In the genomic region with DNA sequence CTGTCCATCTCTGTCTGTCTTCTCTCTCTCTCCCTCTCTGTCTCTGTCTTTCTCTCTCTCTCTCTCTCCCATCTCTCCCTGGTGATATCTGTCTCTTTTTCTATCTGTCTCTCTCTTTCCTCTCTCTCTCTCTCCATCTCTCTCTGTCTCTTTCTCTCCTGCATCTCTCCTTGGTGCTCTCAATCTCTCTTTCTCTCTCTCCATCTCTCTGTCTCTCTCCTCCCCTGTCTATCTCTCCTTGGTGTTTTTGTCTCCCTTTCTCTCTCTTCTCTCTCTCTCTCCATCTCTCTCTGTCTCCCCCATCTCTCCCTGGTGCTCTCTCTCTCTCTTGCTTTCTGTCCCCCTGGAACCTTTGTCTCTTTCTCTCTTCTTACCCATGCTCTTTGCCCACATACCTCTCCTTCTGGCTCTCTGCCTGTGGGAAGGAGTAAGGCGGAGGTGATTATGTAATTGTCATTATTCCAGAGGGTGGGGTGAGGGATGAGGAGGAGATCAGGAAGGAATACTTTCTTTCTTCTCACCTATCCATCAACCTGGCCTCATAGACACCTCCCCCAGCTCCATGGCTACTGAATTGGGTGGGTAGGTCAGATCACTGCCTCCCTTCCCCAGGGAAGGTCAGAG, we compare ENCODE assay signal across 25 cellular contexts. TPM values are rescaled to one million over a fixed set of nuclear protein-coding genes. Genes with fewer than 3 reads are reported as not detected.
"Had no signal": no experiment of that assay in that cellular context is flagged by ENCODE, and none has a peak within 500 bp of the region (broad histone marks: within the 10 kb centered on the region; RNA-seq: fewer than 3 reads in every experiment).

No MANE protein-coding gene starts in this region.

- H3K27ac ChIP-seq: adrenal gland had no signal

- H3K4me3 ChIP-seq: adrenal gland had no signal

- H3K27me3 ChIP-seq: adrenal gland had no signal

- ATAC-seq: activated T-cell treated with anti-CD3 and anti-CD28 coated beads, Interleukin-2, amount 50 U/mL, for 72 hours; T-helper 17 cell; WTC11 had no signal

- H3K36me3 ChIP-seq: adrenal gland had no signal

- DNase-seq: activated CD4-positive, alpha-beta T cell treated with anti-CD3 and anti-CD28 coated beads for 48 hours; activated CD4-positive, alpha-beta T cell treated with anti-CD3 and anti-CD28 coated beads, Interleukin-2, amount 50 U/mL, for 4 hours; activated CD4-positive, CD25-positive, alpha-beta regulatory T cell treated with anti-CD3 and anti-CD28 coated beads, Interleukin-2, amount 50 U/mL, for 72 hours; activated naive CD4-positive, alpha-beta T cell treated with anti-CD3 and anti-CD28 coated beads, Interleukin-2, amount 50 U/mL, for 16 hours; activated naive CD8-positive, alpha-beta T cell treated with anti-CD3 and anti-CD28 coated beads, Interleukin-2, amount 10 ng/mL, durations not matched to agents 7 days and 5 days; activated T-cell treated with anti-CD3 and anti-CD28 coated beads for 4 hours; activated T-cell treated with anti-CD3 and anti-CD28 coated beads, Interleukin-2, amount 50 U/mL, for 72 hours; adrenal gland; anterior cingulate cortex; KG1; NCI-H1092; NCI-H1417 treated with DMSO at 0.1 percent for 48 hours; NCI-H1694; NCI-H2029 treated with DMSO at 0.1 percent for 48 hours; NCI-H524; SIG-M5; T-helper 17 cell; T-helper 9 cell had no signal

RNA-seq across cellular contexts. Expression of a gene that starts 30.9 kb away (rescaled TPM):
- total RNA-seq: activated naive CD8-positive, alpha-beta T cell treated with anti-CD3 and anti-CD28 coated beads, Interleukin-2, amount 10 ng/mL, durations not matched to agents 7 days and 5 days; activated T-cell treated with anti-CD3 and anti-CD28 coated beads, Interleukin-2, amount 50 U/mL, for 72 hours; activated T-helper 2 cell treated with anti-CD3 and anti-CD28 coated beads, Interferon-gamma antibody, Interleukin-2, Interleukin-4, amounts not matched to agents 10 μg/mL and 5 μg/mL and 100 μg/mL, durations not matched to agents 14 hours and 24 hours and 36 hours; cardiac septum; LHCN-M2; M059J; RPMI7951; T-helper 17 cell had no signal
- polyA plus RNA-seq: IgD-negative memory B cell had no signal
